In genomic region chr14:97713023-97713422, GRCh38 we compare ENCODE assay signal across 1 cellular context.
TF ChIP-seq lines count a peak whose summit lies in the region.

No MANE protein-coding gene starts in this region.

TF ChIP-seq in HEK293, 187 proteins besides CTCF, POLR2A, EP300 and RAD21 (continued from another document and continues in another):
- no peak for TF ChIP-seq PATZ1 (tag by site-specific recombination; IDR thresholded peaks at IDR 0.05)
- no peak for TF ChIP-seq ZNF10 (tag by site-specific recombination; IDR thresholded peaks at IDR 0.05)
- TF ChIP-seq KLF7 (tag by site-specific recombination; IDR thresholded peaks at IDR 0.05; ENCODE audit: borderline replicate concordance) = no peak
- no peak; the same call in 1 of the 2 replicates for TF ChIP-seq ZNF518A (tag by site-specific recombination; conservative IDR thresholded peaks at IDR 0.05; ENCODE audit: low read depth)
- no peak for TF ChIP-seq ZNF560 (tag by site-specific recombination; IDR thresholded peaks at IDR 0.05; ENCODE audit: borderline replicate concordance)
- no peak for TF ChIP-seq ZNF311 (tag by site-specific recombination; IDR thresholded peaks at IDR 0.05; ENCODE audit: borderline replicate concordance)
- peak; percentile 97 for TF ChIP-seq ZBTB21 (tag by site-specific recombination; IDR thresholded peaks at IDR 0.05)
- TF ChIP-seq WT1 (tag by site-specific recombination; IDR thresholded peaks at IDR 0.05) = no peak
- TF ChIP-seq HIC1 (tag by site-specific recombination; IDR thresholded peaks at IDR 0.05) = no peak
- no peak for TF ChIP-seq ZNF354C (tag by site-specific recombination; IDR thresholded peaks at IDR 0.05; ENCODE audit: borderline replicate concordance, low read depth)
- TF ChIP-seq MEIS1 (CRISPR knock-in tag; IDR thresholded peaks at IDR 0.05; ENCODE audit: borderline replicate concordance) = no peak
- no peak for TF ChIP-seq YY1 (tag by site-specific recombination; IDR thresholded peaks at IDR 0.05)
- no peak for TF ChIP-seq ZIC2 (tag by site-specific recombination; IDR thresholded peaks at IDR 0.05)
- TF ChIP-seq KLF9 (tag by site-specific recombination; IDR thresholded peaks at IDR 0.05; ENCODE audit: low read depth) = no peak
- no peak for TF ChIP-seq ZNF596 (tag by site-specific recombination; IDR thresholded peaks at IDR 0.05)
- TF ChIP-seq ZNF112 (tag by site-specific recombination; IDR thresholded peaks at IDR 0.05) = no peak
- TF ChIP-seq, protein P1, sequence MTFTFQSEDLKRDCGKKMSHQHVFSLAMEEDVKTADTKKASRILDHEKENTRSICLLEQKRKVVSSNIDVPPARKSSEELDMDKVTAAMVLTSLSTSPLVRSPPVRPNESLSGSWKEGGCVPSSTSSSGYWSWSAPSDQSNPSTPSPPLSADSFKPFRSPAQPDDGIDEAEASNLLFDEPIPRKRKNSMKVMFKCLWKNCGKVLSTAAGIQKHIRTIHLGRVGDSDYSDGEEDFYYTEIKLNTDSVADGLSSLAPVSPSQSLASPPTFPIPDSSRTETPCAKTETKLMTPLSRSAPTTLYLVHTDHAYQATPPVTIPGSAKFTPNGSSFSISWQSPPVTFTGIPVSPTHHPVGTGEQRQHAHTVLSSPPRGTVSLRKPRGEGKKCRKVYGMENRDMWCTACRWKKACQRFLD (tag by site-specific recombination; IDR thresholded peaks at IDR 0.05) = no peak
- no peak for TF ChIP-seq ZNF510 (tag by site-specific recombination; IDR thresholded peaks at IDR 0.05; ENCODE audit: insufficient replicate concordance)
- TF ChIP-seq ZNF785 (tag by site-specific recombination; IDR thresholded peaks at IDR 0.05) = no peak
- TF ChIP-seq ZNF426 (tag by site-specific recombination; IDR thresholded peaks at IDR 0.05) = no peak
- TF ChIP-seq ZBTB48 (tag by site-specific recombination; IDR thresholded peaks at IDR 0.05) = no peak
- TF ChIP-seq HOXA7 (CRISPR knock-in tag; IDR thresholded peaks at IDR 0.05; ENCODE audit: borderline replicate concordance) = no peak
- no peak for TF ChIP-seq SP2 (tag by site-specific recombination; IDR thresholded peaks at IDR 0.05)
- TF ChIP-seq ZNF121 (tag by site-specific recombination; IDR thresholded peaks at IDR 0.05) = no peak
- no peak for TF ChIP-seq ZBTB17 (tag by site-specific recombination; IDR thresholded peaks at IDR 0.05)
- TF ChIP-seq, protein P2, sequence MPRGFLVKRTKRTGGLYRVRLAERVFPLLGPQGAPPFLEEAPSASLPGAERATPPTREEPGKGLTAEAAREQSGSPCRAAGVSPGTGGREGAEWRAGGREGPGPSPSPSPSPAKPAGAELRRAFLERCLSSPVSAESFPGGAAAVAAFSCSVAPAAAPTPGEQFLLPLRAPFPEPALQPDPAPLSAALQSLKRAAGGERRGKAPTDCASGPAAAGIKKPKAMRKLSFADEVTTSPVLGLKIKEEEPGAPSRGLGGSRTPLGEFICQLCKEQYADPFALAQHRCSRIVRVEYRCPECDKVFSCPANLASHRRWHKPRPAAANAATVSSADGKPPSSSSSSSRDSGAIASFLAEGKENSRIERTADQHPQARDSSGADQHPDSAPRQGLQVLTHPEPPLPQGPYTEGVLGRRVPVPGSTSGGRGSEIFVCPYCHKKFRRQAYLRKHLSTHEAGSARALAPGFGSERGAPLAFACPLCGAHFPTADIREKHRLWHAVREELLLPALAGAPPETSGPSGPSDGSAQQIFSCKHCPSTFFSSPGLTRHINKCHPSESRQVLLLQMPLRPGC (tag by site-specific recombination; IDR thresholded peaks at IDR 0.05) = 0 out of 2 replicates have a peak, but pooled peaks have one; percentile 41
- TF ChIP-seq ZNF24 (tag by site-specific recombination; IDR thresholded peaks at IDR 0.05) = no peak
- no peak for TF ChIP-seq ZNF623 (tag by site-specific recombination; IDR thresholded peaks at IDR 0.05)
- 0 out of 2 replicates have a peak, but pooled peaks have one; percentile 16 for TF ChIP-seq ZNF473 (tag by site-specific recombination; IDR thresholded peaks at IDR 0.05)
- TF ChIP-seq, protein P3, sequence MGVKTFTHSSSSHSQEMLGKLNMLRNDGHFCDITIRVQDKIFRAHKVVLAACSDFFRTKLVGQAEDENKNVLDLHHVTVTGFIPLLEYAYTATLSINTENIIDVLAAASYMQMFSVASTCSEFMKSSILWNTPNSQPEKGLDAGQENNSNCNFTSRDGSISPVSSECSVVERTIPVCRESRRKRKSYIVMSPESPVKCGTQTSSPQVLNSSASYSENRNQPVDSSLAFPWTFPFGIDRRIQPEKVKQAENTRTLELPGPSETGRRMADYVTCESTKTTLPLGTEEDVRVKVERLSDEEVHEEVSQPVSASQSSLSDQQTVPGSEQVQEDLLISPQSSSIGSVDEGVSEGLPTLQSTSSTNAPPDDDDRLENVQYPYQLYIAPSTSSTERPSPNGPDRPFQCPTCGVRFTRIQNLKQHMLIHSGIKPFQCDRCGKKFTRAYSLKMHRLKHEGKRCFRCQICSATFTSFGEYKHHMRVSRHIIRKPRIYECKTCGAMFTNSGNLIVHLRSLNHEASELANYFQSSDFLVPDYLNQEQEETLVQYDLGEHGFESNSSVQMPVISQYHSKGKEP (tag by site-specific recombination; IDR thresholded peaks at IDR 0.05) = no peak
- TF ChIP-seq ZNF513 (tag by site-specific recombination; IDR thresholded peaks at IDR 0.05) = no peak
- TF ChIP-seq ZNF837 (tag by site-specific recombination; IDR thresholded peaks at IDR 0.05) = no peak
- no peak for TF ChIP-seq ZNF626 (tag by site-specific recombination; IDR thresholded peaks at IDR 0.05)
- TF ChIP-seq TCF7L2 (IDR thresholded peaks at IDR 0.05; ENCODE audit: borderline replicate concordance, low read depth, low read length) = no peak
- TF ChIP-seq SP3 (tag by site-specific recombination; IDR thresholded peaks at IDR 0.05) = no peak
- no peak for TF ChIP-seq ZNF202 (tag by site-specific recombination; IDR thresholded peaks at IDR 0.05; ENCODE audit: borderline replicate concordance)
- no peak for TF ChIP-seq PBX3 (CRISPR knock-in tag; IDR thresholded peaks at IDR 0.05)
- TF ChIP-seq ZFP41 (tag by site-specific recombination; IDR thresholded peaks at IDR 0.05; ENCODE audit: borderline replicate concordance) = no peak
- TF ChIP-seq ZNF571 (tag by site-specific recombination; IDR thresholded peaks at IDR 0.05) = no peak
- no peak for TF ChIP-seq REST (tag by site-specific recombination; IDR thresholded peaks at IDR 0.05)
